In the genomic region with DNA sequence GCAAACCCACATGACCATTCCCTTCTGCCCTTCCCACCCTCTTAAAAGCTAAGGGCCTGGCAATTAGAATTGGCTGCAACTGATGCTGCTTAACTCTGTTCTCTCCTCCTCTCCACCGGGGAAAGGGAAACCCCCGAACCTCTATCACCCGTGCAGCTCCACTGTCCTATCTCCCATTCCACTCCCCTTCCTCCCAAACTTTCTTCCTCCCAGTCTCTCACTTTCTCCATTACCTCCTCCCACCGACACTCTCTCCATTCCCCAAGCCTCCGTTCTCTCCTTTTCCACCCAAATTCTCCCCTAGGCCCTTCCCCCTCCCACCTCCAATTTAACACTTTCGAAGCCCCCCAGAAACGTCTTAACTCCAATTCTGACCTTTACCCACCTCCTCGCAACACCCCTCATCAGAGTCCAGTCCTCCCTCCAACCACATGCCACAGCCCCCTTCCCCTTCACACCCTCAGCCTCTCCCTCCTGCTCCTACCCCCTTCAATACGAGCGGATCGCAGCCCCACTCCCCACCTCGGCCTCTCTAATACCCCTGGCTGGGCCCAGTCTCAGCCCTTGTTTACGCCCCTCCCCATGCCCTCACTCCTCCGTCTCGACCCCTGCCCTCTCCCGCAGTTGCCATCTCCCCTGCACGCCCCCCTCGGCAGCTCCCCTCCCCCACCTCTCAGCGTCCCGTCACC, we compare ENCODE assay signal across 8 cellular contexts. TPM values are rescaled to one million over a fixed set of nuclear protein-coding genes. Genes with fewer than 3 reads are reported as not detected.
DNase-seq lines count a peak whose midpoint lies in the region; ATAC-seq and FAIRE-seq lines count a peak whose summit lies in the region.

No MANE protein-coding gene starts in this region.

- no peak for DNase-seq in activated T-cell treated with anti-CD3 and anti-CD28 coated beads, Interleukin-2, amount 50 U/mL, for 72 hours
- DNase-seq in activated T-cell treated with anti-CD3 and anti-CD28 coated beads for 4 hours (no peak), SJSA1 (ENCODE audit: low read depth in 1 of 2, low spot score in 2 of 2) (peak in 1 of 2 experiments; percentile 28), frontal cortex (ENCODE audit: low spot score in 2 of 2) (peak; percentile 32 to 49), GM19240 (ENCODE audit: insufficient read length, low spot score) (no peak), NCI-H345 treated with DMSO at 0.1 percent for 48 hours (lab: John Stamatoyannopoulos, UW; ENCODE audit: unreplicated experiment) (no peak)

- no peaks in the 10 kb centered on the region for H3K9me3 Mint-ChIP-seq in activated T-cell treated with anti-CD3 and anti-CD28 coated beads, Interleukin-2, amount 50 U/mL, for 72 hours

- peaks cover 5 to 21% of the 10 kb centered on the region in 2 donors for H3K36me3 Mint-ChIP-seq in activated T-cell treated with anti-CD3 and anti-CD28 coated beads, Interleukin-2, amount 50 U/mL, for 72 hours (ENCODE audit: insufficient read depth in 2 of 2)

- H3K9me3 ChIP-seq in SJSA1 (replicated peaks): no peaks in the 10 kb centered on the region

- peak overlapping the region; percentile 99 for H3K27ac Mint-ChIP-seq in activated T-cell treated with anti-CD3 and anti-CD28 coated beads, Interleukin-2, amount 50 U/mL, for 72 hours

- H3K27ac ChIP-seq in SJSA1 (peak overlapping the region; percentile 98), rectal smooth muscle tissue (ENCODE audit: low read depth, low read length) (peak overlapping the region; percentile 93)

- peak overlapping the region; percentile 68 for H3K4me3 ChIP-seq in SJSA1
- H3K4me3 ChIP-seq in rectal smooth muscle tissue (ENCODE audit: low read length): peak overlapping the region; percentile 98

- H3K4me1 Mint-ChIP-seq in activated T-cell treated with anti-CD3 and anti-CD28 coated beads, Interleukin-2, amount 50 U/mL, for 72 hours (ENCODE audit: low read depth): peaks cover 49% of the 10 kb centered on the region

- FAIRE-seq in frontal cortex (lab: Jason Lieb, UNC): no peak

- peaks cover 8% of the 10 kb centered on the region for H3K4me1 ChIP-seq in SJSA1 (replicated peaks)
- peaks cover 4% of the 10 kb centered on the region for H3K4me1 ChIP-seq in rectal smooth muscle tissue (ENCODE audit: control insufficient read depth, insufficient read depth, low read length)

- H3K9ac ChIP-seq in rectal smooth muscle tissue (ENCODE audit: low read length): peak overlapping the region; percentile 82

- peaks cover 43% of the 10 kb centered on the region for H3K36me3 ChIP-seq in SJSA1
- peaks cover 13% of the 10 kb centered on the region for H3K36me3 ChIP-seq in rectal smooth muscle tissue (ENCODE audit: control insufficient read depth, insufficient read depth, low read length)

- H3K27me3 ChIP-seq in SJSA1 (replicated peaks): no peaks in the 10 kb centered on the region
- H3K27me3 ChIP-seq in rectal smooth muscle tissue (ENCODE audit: control insufficient read depth, insufficient read depth, low read length): no peaks in the 10 kb centered on the region

- no peak for ATAC-seq in activated T-cell treated with anti-CD3 and anti-CD28 coated beads, Interleukin-2, amount 50 U/mL, for 72 hours (replicated peaks in 1 of 2)
- ATAC-seq in GM19467 (IDR thresholded peaks at IDR 0.05; ENCODE audit: unreplicated experiment): no peak

- no peaks in the 10 kb centered on the region for H3K27me3 Mint-ChIP-seq in activated T-cell treated with anti-CD3 and anti-CD28 coated beads, Interleukin-2, amount 50 U/mL, for 72 hours (ENCODE audit: low read depth)

- no peak overlapping the region for H3K4me3 Mint-ChIP-seq in activated T-cell treated with anti-CD3 and anti-CD28 coated beads, Interleukin-2, amount 50 U/mL, for 72 hours

RNA-seq across cellular contexts. Expression of a gene that starts 0.6 kb away (rescaled TPM):
- 10 to 100 TPM; 49.8 to 51.3 TPM for total RNA-seq in activated T-cell treated with anti-CD3 and anti-CD28 coated beads, Interleukin-2, amount 50 U/mL, for 72 hours
- 16.9 and 26.3 TPM in 2 replicates for total RNA-seq in SJSA1 (2014; rRNA removed; shearing (Covaris generic))
- 21.6 TPM for total RNA-seq in frontal cortex

RNA-seq across cellular contexts. Expression of a gene that starts 14.0 kb away (rescaled TPM):
- total RNA-seq in activated T-cell treated with anti-CD3 and anti-CD28 coated beads, Interleukin-2, amount 50 U/mL, for 72 hours: 10 to 100 TPM; 82.0 to 87.2 TPM
- total RNA-seq in SJSA1 (2014; rRNA removed; shearing (Covaris generic)): 16.9 and 19.6 TPM in 2 replicates
- 14.7 TPM for total RNA-seq in frontal cortex

RNA-seq across cellular contexts. Expression of a gene that starts 14.0 kb away (rescaled TPM):
- 100 to 1,000 TPM; 117 to 122 TPM for total RNA-seq in activated T-cell treated with anti-CD3 and anti-CD28 coated beads, Interleukin-2, amount 50 U/mL, for 72 hours
- total RNA-seq in SJSA1 (2014; rRNA removed; shearing (Covaris generic)): 116 and 194 TPM in 2 replicates
- total RNA-seq in frontal cortex: 53.8 TPM

RNA-seq across cellular contexts. Expression of a gene that starts 21.9 kb away (rescaled TPM):
- total RNA-seq in activated T-cell treated with anti-CD3 and anti-CD28 coated beads, Interleukin-2, amount 50 U/mL, for 72 hours: 10 to 100 TPM; 91.4 to 97.9 TPM
- total RNA-seq in SJSA1 (2014; rRNA removed; shearing (Covaris generic)): 60.4 and 105 TPM in 2 replicates
- total RNA-seq in frontal cortex: 138 TPM

RNA-seq across cellular contexts. Expression of a gene that starts 27.4 kb away (rescaled TPM):
- 10 to 100 TPM; 36.0 to 46.4 TPM for total RNA-seq in activated T-cell treated with anti-CD3 and anti-CD28 coated beads, Interleukin-2, amount 50 U/mL, for 72 hours
- total RNA-seq in SJSA1 (2014; rRNA removed; shearing (Covaris generic)): 3.7 and 4.8 TPM in 2 replicates
- total RNA-seq in frontal cortex: 8.2 TPM

Comparison
In these comparisons a context has a peak if more than half of its experiments do, and no peak if none do; other contexts are left out.
1. DNase-seq: peak in frontal cortex (2 of 2); none in activated T-cell treated with anti-CD3 and anti-CD28 coated beads, Interleukin-2, amount 50 U/mL, for 72 hours (0 of 2), activated T-cell treated with anti-CD3 and anti-CD28 coated beads for 4 hours (single experiment), GM19240 (single experiment) and NCI-H345 treated with DMSO at 0.1 percent for 48 hours (single experiment).